ENCODE assay signal across 8 cellular contexts in the genomic region with DNA sequence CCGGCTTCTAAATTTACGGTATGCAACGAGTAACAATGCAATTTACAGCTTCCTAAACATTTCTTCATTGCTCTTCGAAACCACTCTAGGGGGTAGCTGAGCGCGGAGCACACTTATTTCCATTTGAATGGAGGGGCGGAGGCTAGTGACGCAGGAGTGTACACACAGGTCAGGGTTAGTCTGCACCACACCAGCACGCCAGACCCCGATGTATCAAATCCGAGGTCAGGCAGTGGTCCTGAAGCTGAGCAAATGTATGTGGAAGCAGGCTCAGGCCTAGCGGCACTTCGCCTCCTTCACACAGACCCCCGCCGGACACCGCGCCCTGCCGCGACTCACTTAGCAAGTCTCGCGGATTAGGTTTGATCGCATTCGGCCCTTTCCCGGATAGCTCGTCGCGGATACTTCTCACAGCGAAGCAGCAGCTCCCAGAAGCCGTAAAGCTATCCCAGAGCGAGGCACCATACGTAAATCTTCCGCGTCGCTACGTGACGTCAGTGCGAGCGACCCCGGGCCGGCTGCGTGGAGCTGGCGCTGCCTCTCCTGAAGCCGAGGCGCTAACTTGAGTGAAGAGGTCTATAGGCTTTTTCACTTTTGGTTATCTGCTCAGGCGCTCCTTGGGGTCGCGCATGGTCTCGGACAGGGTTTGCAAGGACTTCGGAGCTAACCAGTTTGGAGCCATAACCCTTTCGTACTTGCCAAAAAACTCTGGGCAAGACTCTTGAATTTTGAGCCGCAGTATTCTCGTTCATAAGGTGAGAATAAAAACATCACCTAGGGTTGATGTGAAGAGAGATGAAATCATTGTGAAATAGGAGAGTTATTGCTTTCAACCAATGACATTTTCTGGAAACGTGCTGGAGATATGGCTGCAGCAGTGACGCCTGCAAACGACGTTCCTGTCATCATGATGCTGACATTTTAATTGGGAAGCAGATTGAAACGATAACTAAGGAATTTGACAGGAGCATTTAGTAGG. TPM values are rescaled to one million over a fixed set of nuclear protein-coding genes. Genes with fewer than 3 reads are reported as not detected.
DNase-seq lines count a peak whose midpoint lies in the region; ATAC-seq and TF ChIP-seq lines count a peak whose summit lies in the region.

A gene with protein sequence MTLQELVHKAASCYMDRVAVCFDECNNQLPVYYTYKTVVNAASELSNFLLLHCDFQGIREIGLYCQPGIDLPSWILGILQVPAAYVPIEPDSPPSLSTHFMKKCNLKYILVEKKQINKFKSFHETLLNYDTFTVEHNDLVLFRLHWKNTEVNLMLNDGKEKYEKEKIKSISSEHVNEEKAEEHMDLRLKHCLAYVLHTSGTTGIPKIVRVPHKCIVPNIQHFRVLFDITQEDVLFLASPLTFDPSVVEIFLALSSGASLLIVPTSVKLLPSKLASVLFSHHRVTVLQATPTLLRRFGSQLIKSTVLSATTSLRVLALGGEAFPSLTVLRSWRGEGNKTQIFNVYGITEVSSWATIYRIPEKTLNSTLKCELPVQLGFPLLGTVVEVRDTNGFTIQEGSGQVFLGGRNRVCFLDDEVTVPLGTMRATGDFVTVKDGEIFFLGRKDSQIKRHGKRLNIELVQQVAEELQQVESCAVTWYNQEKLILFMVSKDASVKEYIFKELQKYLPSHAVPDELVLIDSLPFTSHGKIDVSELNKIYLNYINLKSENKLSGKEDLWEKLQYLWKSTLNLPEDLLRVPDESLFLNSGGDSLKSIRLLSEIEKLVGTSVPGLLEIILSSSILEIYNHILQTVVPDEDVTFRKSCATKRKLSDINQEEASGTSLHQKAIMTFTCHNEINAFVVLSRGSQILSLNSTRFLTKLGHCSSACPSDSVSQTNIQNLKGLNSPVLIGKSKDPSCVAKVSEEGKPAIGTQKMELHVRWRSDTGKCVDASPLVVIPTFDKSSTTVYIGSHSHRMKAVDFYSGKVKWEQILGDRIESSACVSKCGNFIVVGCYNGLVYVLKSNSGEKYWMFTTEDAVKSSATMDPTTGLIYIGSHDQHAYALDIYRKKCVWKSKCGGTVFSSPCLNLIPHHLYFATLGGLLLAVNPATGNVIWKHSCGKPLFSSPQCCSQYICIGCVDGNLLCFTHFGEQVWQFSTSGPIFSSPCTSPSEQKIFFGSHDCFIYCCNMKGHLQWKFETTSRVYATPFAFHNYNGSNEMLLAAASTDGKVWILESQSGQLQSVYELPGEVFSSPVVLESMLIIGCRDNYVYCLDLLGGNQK (minus strand): TSS at position 469 of the 979 bp plus-strand sequence. CDS start 3,192 bp downstream, outside the sequence.

- H4K20me1 ChIP-seq in KMS-11 (ENCODE audit: insufficient read depth) = no peaks in the 10 kb centered on the region

- DNase-seq in DMS53 treated with DMSO at 0.1 percent for 48 hours (lab: John Stamatoyannopoulos, UW; ENCODE audit: unreplicated experiment) = peak; percentile 86
- DNase-seq in Peyer's patch = peak; percentile 89 to 97 (median 95)
- DNase-seq in activated T-cell treated with anti-CD3 and anti-CD28 coated beads, Interleukin-2, amount 50 U/mL, for 72 hours = peak; percentile 93 to 95
- DNase-seq in esophagus squamous epithelium (lab: John Stamatoyannopoulos, UW) = peak; percentile 83
- peak; percentile 94 for DNase-seq in myocyte (ENCODE audit: low read depth)
- DNase-seq in stimulated activated CD8-positive, alpha-beta memory T cell treated with anti-CD3 and anti-CD28 coated beads, Interleukin-7, amount 100 ng/mL, for 48 hours (ENCODE audit: extremely low read depth in 1 of 2, low read depth in 1 of 2) = peak; percentile 89

- H3K36me3 ChIP-seq in KMS-11 (ENCODE audit: insufficient read depth) (no peaks in the 10 kb centered on the region), Peyer's patch (no peaks in the 10 kb centered on the region), esophagus squamous epithelium (peaks cover 0 to 6% (median 0%) of the 10 kb centered on the region in 3 donors)

- TF ChIP-seq POLR2A in Peyer's patch (IDR thresholded peaks at IDR 0.05) (peak; percentile 70 to 79), esophagus squamous epithelium (IDR thresholded peaks at IDR 0.05) (peak in 3 of 4 donors; percentile 63 to 76 (median 75))

- 0% methylated on average over 33 to 35 of the region's 57 CpGs for WGBS in esophagus squamous epithelium, 2 donors

- H3K4me3 Mint-ChIP-seq in activated T-cell treated with anti-CD3 and anti-CD28 coated beads, Interleukin-2, amount 50 U/mL, for 72 hours = peak within 1 kb of the TSS; percentile 98 to 99

- H3K4me3 ChIP-seq in KMS-11 (IDR thresholded peaks at IDR 0.05; ENCODE audit: insufficient read depth, low read depth, low read length) = peak within 1 kb of the TSS; percentile 75
- peak within 1 kb of the TSS; percentile 60 to 69 (median 68) for H3K4me3 ChIP-seq in Peyer's patch
- peak within 1 kb of the TSS; percentile 64 to 80 (median 69) for H3K4me3 ChIP-seq in esophagus squamous epithelium

- intact Hi-C loops in esophagus squamous epithelium (cut with DNase I) = no loop called here

- peaks cover 40% of the 10 kb centered on the region for H3K4me1 Mint-ChIP-seq in activated T-cell treated with anti-CD3 and anti-CD28 coated beads, Interleukin-2, amount 50 U/mL, for 72 hours (ENCODE audit: low read depth)

- H3K27me3 ChIP-seq in KMS-11 (ENCODE audit: insufficient read depth, low read depth) (no peaks in the 10 kb centered on the region), Peyer's patch (no peaks in the 10 kb centered on the region), esophagus squamous epithelium (no peaks in the 10 kb centered on the region)

- ATAC-seq in GM21737 (IDR thresholded peaks at IDR 0.05; ENCODE audit: unreplicated experiment) = peak; percentile 87
- peak; percentile 94 to 95 for ATAC-seq in activated T-cell treated with anti-CD3 and anti-CD28 coated beads, Interleukin-2, amount 50 U/mL, for 72 hours (replicated peaks in 1 of 2)

- H3K27ac ChIP-seq in KMS-11 (peak within 1 kb of the TSS; percentile 95), Peyer's patch (peak within 1 kb of the TSS; percentile 89 to 96 (median 92)), esophagus squamous epithelium (peak within 1 kb of the TSS; percentile 95 to 98 (median 98))

- peaks cover 41% of the 10 kb centered on the region for H3K4me1 ChIP-seq in KMS-11 (ENCODE audit: low read depth, poor library complexity, severe bottlenecking)
- H3K4me1 ChIP-seq in Peyer's patch = peaks cover 0 to 19% (median 2%) of the 10 kb centered on the region in 4 donors
- peaks cover 4 to 40% (median 14%) of the 10 kb centered on the region in 3 donors for H3K4me1 ChIP-seq in esophagus squamous epithelium

- peak within 1 kb of the TSS; percentile 97 for H3K27ac Mint-ChIP-seq in activated T-cell treated with anti-CD3 and anti-CD28 coated beads, Interleukin-2, amount 50 U/mL, for 72 hours

- no peak for TF ChIP-seq CTCF in KMS-11 (conservative IDR thresholded peaks at IDR 0.05; ENCODE audit: low read depth, low read length)
- TF ChIP-seq CTCF in Peyer's patch (IDR thresholded peaks at IDR 0.05) = peak in 1 of 6 experiments; percentile 17
- peak in 2 of 6 experiments; percentile 2 to 26 for TF ChIP-seq CTCF in esophagus squamous epithelium (IDR thresholded peaks at IDR 0.05)

- H3K9me3 Mint-ChIP-seq in activated T-cell treated with anti-CD3 and anti-CD28 coated beads, Interleukin-2, amount 50 U/mL, for 72 hours = no peaks in the 10 kb centered on the region

- peak within 1 kb of the TSS; percentile 90 for H3K4me2 ChIP-seq in KMS-11

- H3K9me3 ChIP-seq in Peyer's patch = no peaks in the 10 kb centered on the region
- H3K9me3 ChIP-seq in esophagus squamous epithelium = no peaks in the 10 kb centered on the region

- H3K36me3 Mint-ChIP-seq in activated T-cell treated with anti-CD3 and anti-CD28 coated beads, Interleukin-2, amount 50 U/mL, for 72 hours (ENCODE audit: insufficient read depth in 2 of 2) = peaks cover 4 to 5% of the 10 kb centered on the region in 2 donors

- H3K79me2 ChIP-seq in KMS-11 (ENCODE audit: insufficient read depth, low read depth) = peaks cover 17% of the 10 kb centered on the region; the same call in 1 of the 2 replicates

- no peaks in the 10 kb centered on the region for H3K27me3 Mint-ChIP-seq in activated T-cell treated with anti-CD3 and anti-CD28 coated beads, Interleukin-2, amount 50 U/mL, for 72 hours (ENCODE audit: low read depth)

- peak within 1 kb of the TSS; percentile 92 for H3K9ac ChIP-seq in KMS-11

- H2AFZ ChIP-seq in KMS-11 (ENCODE audit: low read depth) = peak within 1 kb of the TSS; percentile 93

RNA-seq across cellular contexts. Expression of the gene that starts here (rescaled TPM):
- 1 to 10 TPM; 7.2 to 9.9 (median 9.6) TPM for total RNA-seq in Peyer's patch
- total RNA-seq in activated T-cell treated with anti-CD3 and anti-CD28 coated beads, Interleukin-2, amount 50 U/mL, for 72 hours = 10 to 100 TPM; 17.6 to 18.4 TPM
- total RNA-seq in esophagus squamous epithelium = 10 to 100 TPM in 1 of 4 donors, 1 to 10 TPM in 3; 4.6 to 10.7 (median 7.0) TPM
- 10.7 and 10.9 TPM in 2 replicates for total RNA-seq in myocyte
- polyA plus RNA-seq in myocyte (2012) = 3.3 TPM

Comparison
In these comparisons a context has a peak if more than half of its experiments do, and no peak if none do; other contexts are left out.
1. Peak in every context shown above with its lines: DNase-seq, ATAC-seq, H3K4me3 ChIP-seq and H3K27ac ChIP-seq.